In the genomic region with DNA sequence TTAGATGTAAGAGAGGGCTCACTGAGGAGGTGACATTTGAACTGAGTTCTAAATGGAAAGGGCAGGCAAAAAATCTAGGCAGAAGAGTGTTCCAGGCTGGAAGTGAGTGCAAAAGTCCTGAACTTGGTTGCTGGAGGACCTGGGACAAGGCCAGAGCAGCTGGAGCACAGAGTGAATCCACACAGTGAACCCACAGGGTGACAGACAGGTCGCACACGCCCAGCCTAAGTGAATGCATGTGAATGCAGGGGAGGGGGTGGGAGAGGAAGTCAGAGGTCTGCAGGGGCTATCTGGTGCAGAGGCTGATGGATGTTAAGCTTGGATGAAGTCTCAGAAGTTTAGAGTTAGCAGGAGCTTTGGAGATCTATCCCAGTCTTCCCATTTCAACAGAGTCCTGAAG, we compare ENCODE assay signal across 9 cellular contexts. TPM values are rescaled to one million over a fixed set of nuclear protein-coding genes. Genes with fewer than 3 reads are reported as not detected.
A peak's percentile ranks its signal among the peaks of the same experiment; 100 is the strongest.
DNase-seq lines count a peak whose midpoint lies in the region; ATAC-seq and TF ChIP-seq lines count a peak whose summit lies in the region.
"Had no signal": no experiment of that assay in that cellular context is flagged by ENCODE, and none has a peak within 500 bp of the region (broad histone marks: within the 10 kb centered on the region; RNA-seq: fewer than 3 reads in every experiment).

No MANE protein-coding gene starts in this region.

- H3K9me3 ChIP-seq in Panc1 (ENCODE audit: control insufficient read depth, insufficient read depth, low read depth, low read length) (no peaks in the 10 kb centered on the region), psoas muscle (no peaks in the 10 kb centered on the region)

- H3K36me3 ChIP-seq in Panc1 (ENCODE audit: control insufficient read depth, insufficient read depth, low read length) (peaks cover 4% of the 10 kb centered on the region; the same call in 1 of the 2 replicates), psoas muscle (ENCODE audit: insufficient read depth in 1 of 2, low read depth in 1 of 2) (peaks cover 0 to 10% of the 10 kb centered on the region in 2 donors)

- peak overlapping the region in 1 of 2 experiments; percentile 79; a peak in 2 of 4 replicates for H3K4me3 ChIP-seq in Panc1 (ENCODE audit: low read depth in 2 of 2, low read length in 2 of 2)
- H3K4me3 ChIP-seq in epithelial cell of proximal tubule (ENCODE audit: low read depth, low read length): peak overlapping the region; percentile 69
- H3K4me3 ChIP-seq in psoas muscle: peak overlapping the region; percentile 96

- POLR2A ChIA-PET in Panc1 (lab: Charles Lee): no interaction called here

- WGBS in psoas muscle, 3 donors: 80 to 92% (median 84%) methylated on average over 2 of the region's 2 CpGs

- BruUV-seq in Panc1 (replicated peaks; lab: Mats Ljungman, UMichigan): no TSS peak

- H3K27me3 ChIP-seq in Panc1 (ENCODE audit: control insufficient read depth, insufficient read depth, low read length) (no peaks in the 10 kb centered on the region), psoas muscle (ENCODE audit: insufficient read depth in 3 of 3, low read length in 2 of 3) (peaks cover 0 to 33% (median 10%) of the 10 kb centered on the region in 3 donors)

- CTCF ChIA-PET in Panc1 (lab: Charles Lee): no interaction called here

- intact Hi-C loops in Panc1 (cut with micrococcal nuclease; ENCODE audit: unreplicated experiment): no loop called here
- intact Hi-C loops in psoas muscle (cut with DNase I): loop anchor here (5.0 kb wide), 2 partner anchors 55 to 395 kb away; a partner anchor contains a TSS

- peak; percentile 15 for DNase-seq in ELF-1 (ENCODE audit: low read depth, low spot score)
- DNase-seq in Panc1 (ENCODE audit: low read depth, low spot score): no peak
- no peak for DNase-seq in epithelial cell of proximal tubule (ENCODE audit: low read depth)
- DNase-seq in psoas muscle: no peak
- no peak for DNase-seq in kidney glomerular epithelial cell (lab: John Stamatoyannopoulos, UW)
- no peak for DNase-seq in NCI-H345 (lab: John Stamatoyannopoulos, UW)
- no peak for DNase-seq in H4 (ENCODE audit: low spot score)

- no peak for ATAC-seq in Panc1
- no peak for ATAC-seq in psoas muscle
- ATAC-seq in GM21526 (IDR thresholded peaks at IDR 0.05; ENCODE audit: low FRiP score, unreplicated experiment): no peak

- H3K4me1 ChIP-seq in Panc1 (ENCODE audit: control insufficient read depth, insufficient read depth, low read length) (peaks cover 9% of the 10 kb centered on the region), psoas muscle (peaks cover 17% of the 10 kb centered on the region)

- TF ChIP-seq CTCF in Panc1 (IDR thresholded peaks at IDR 0.05): no peak
- no peak for TF ChIP-seq CTCF in epithelial cell of proximal tubule (conservative IDR thresholded peaks at IDR 0.05; ENCODE audit: low read depth, low read length)
- no peak for TF ChIP-seq CTCF in psoas muscle (IDR thresholded peaks at IDR 0.05)

- in situ Hi-C loops in Panc1 (cut with HindIII; ENCODE audit: low pct_unique_long_range_greater_than_20kb, low sequenced_read_pairs): no loop called here

- H3K27ac ChIP-seq in Panc1 (ENCODE audit: low read length): peak overlapping the region; percentile 83
- no peak overlapping the region for H3K27ac ChIP-seq in psoas muscle

RNA-seq across cellular contexts. Expression of a gene that starts 0.6 kb away (rescaled TPM):
- total RNA-seq in Panc1 (2021; ENCODE audit: unreplicated experiment): 8.4 TPM
- 3.7 TPM for polyA plus RNA-seq in Panc1 (2012; ENCODE audit: insufficient read length)
- total RNA-seq in epithelial cell of proximal tubule: 16.3 and 29.8 TPM in 2 replicates
- total RNA-seq in psoas muscle: 10 to 100 TPM; 11.1 to 15.3 (median 12.0) TPM
- 10 to 100 TPM; 21.5 to 33.8 (median 22.4) TPM for polyA plus RNA-seq in psoas muscle
- total RNA-seq in H4 (2014; rRNA removed; shearing (Covaris generic)): 13.9 and 24.6 TPM in 2 replicates

RNA-seq across cellular contexts. Expression of a gene that starts 2.8 kb away (rescaled TPM):
- total RNA-seq in Panc1 (2021; ENCODE audit: unreplicated experiment): not detected
- not detected for polyA plus RNA-seq in Panc1 (2012; ENCODE audit: insufficient read length)
- not detected in 2 replicates for total RNA-seq in epithelial cell of proximal tubule
- not detected for total RNA-seq in psoas muscle
- polyA plus RNA-seq in psoas muscle: not detected
- total RNA-seq in H4 (2014; rRNA removed; shearing (Covaris generic)): not detected in 2 replicates
- total RNA-seq: mucosa of gallbladder had no signal

RNA-seq across cellular contexts. Expression of a gene that starts 52.4 kb away (rescaled TPM):
- total RNA-seq in Panc1 (2021; ENCODE audit: unreplicated experiment) (28.1 TPM), epithelial cell of proximal tubule (24.9 and 34.7 TPM in 2 replicates), psoas muscle (10 to 100 TPM; 20.6 to 26.8 (median 22.7) TPM)
- polyA plus RNA-seq in Panc1 (2012; ENCODE audit: insufficient read length): 13.4 TPM
- polyA plus RNA-seq in psoas muscle: 10 to 100 TPM; 10.0 to 20.4 (median 19.8) TPM
- total RNA-seq in H4 (2014; rRNA removed; shearing (Covaris generic)): 13.4 and 16.7 TPM in 2 replicates
